ENCODE assay signal across 20 cellular contexts in the genomic region with DNA sequence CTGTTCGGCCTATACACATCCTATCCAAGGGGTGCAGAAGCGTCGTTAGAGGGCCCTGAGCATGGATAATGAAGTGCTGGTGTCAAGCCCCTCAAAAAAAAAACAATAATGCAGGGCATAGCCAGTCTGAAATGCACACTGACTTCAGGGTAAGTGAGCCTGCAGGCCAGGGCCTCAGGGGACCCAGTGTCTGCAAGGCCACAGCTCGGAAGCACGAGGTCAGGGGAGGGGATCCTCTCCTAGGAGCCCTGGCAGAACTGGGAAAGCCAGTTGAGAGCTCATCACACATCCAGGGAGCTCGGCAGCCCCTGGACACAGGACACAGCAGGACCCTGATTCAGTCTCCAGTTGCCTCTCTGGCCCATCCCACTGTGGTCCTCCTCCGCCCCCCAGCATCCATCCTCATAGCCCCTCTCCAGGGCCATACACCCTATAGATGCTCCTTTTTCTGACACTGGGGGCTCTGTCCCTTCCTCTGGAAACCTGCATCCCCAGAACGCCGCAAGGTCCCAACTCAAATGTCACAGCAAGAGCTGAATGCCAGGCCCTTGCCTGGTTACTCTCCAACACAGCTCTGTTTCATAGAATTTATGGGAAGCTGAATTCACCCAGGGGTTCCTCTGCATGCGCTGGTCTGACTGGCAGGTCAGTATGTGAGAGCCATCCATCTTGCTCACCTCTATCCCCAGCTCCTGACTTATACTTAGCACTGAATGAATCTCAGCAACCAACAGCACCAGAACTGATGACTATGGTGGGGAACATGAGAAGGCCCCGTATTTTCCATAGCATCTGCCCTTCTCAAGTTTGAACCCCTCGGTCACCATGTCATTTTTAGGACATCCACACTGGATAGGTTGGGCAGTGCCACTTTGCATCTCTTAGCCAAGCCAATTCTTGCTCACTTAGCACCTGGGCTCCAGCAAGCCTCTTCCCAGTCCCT.
"Had no signal": no experiment of that assay in that cellular context is flagged by ENCODE, and none has a peak within 500 bp of the region (broad histone marks: within the 10 kb centered on the region; RNA-seq: fewer than 3 reads in every experiment).

No MANE protein-coding gene starts in this region.

- H3K4me1 ChIP-seq: SJSA1 had no signal

- H3K9me3 ChIP-seq: SJSA1 had no signal

- DNase-seq: KBM-7, MV-4-11, NCI-H1048, NCI-H1105 treated with DMSO at 0.1 percent for 48 hours, NCI-H1417 treated with DMSO at 0.1 percent for 48 hours, NCI-H146, NCI-H1694 treated with DMSO at 0.1 percent for 48 hours, NCI-H1930, NCI-H2081, NCI-H2107, NCI-H2227 treated with DMSO at 0.1 percent for 48 hours, NCI-H510A, NCI-H524 treated with DMSO at 0.1 percent for 48 hours, NCI-H69, NCI-H774, Right ventricle myocardium superior, RPMI8226, SIG-M5 had no signal

- H3K27ac ChIP-seq: SJSA1, SK-N-MC had no signal

- H3K4me3 ChIP-seq: SJSA1, SK-N-MC had no signal

- H3K36me3 ChIP-seq: SJSA1 had no signal

- H3K27me3 ChIP-seq: SJSA1 had no signal
